18 cellular contexts compared by ENCODE assay signal in the genomic region with DNA sequence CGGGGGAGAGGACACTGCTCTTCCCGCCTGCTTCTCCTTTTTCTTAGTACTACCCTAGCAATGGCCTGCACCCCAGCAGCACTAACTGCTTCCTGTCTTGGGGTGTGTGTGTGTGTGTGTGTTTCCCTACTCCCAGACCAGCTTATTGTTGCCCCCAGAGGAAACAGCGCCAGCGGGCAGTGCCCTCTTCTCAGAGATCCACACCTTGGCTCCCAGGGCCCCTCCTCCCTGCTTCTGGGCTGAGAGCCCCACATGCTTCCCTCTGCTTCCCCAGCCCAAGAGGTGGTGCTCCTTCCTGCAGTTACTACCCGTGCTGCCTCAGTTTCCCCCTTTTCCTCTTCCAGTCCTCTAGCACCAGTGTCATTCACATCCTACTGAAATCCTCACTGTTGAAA. TPM values are rescaled to one million over a fixed set of nuclear protein-coding genes. Genes with fewer than 3 reads are reported as not detected.
"Had no signal": no experiment of that assay in that cellular context is flagged by ENCODE, and none has a peak within 500 bp of the region (broad histone marks: within the 10 kb centered on the region; RNA-seq: fewer than 3 reads in every experiment).

No MANE protein-coding gene starts in this region.

- H3K27me3 ChIP-seq: gastroesophageal sphincter, heart right ventricle, testis, upper lobe of left lung had no signal

- ATAC-seq: activated CD8-positive, alpha-beta T cell treated with anti-CD3 and anti-CD28 coated beads for 36 hours; gastroesophageal sphincter; stimulated activated naive CD8-positive, alpha-beta T cell treated with anti-CD3 and anti-CD28 coated beads, Interleukin-15, amount 100 ng/mL, for 72 hours had no signal

- H3K9me3 ChIP-seq: gastroesophageal sphincter, heart right ventricle, testis, upper lobe of left lung had no signal

- H3K4me3 Mint-ChIP-seq: activated CD8-positive, alpha-beta T cell treated with anti-CD3 and anti-CD28 coated beads for 36 hours; activated naive CD8-positive, alpha-beta T cell treated with anti-CD3 and anti-CD28 coated beads, Interleukin-2, amount 10 ng/mL, durations not matched to agents 7 days and 5 days; stimulated activated naive CD8-positive, alpha-beta T cell treated with anti-CD3 and anti-CD28 coated beads, Interleukin-15, amount 100 ng/mL, for 72 hours; T-helper 2 cell treated with Interferon-gamma antibody and Interleukin-4, amounts not matched to agents 5 μg/mL and 100 μg/mL, for 36 hours had no signal

- H3K27ac ChIP-seq: gastroesophageal sphincter, heart right ventricle, testis, upper lobe of left lung had no signal

- H3K27me3 Mint-ChIP-seq: activated CD8-positive, alpha-beta T cell treated with anti-CD3 and anti-CD28 coated beads for 36 hours; activated naive CD8-positive, alpha-beta T cell treated with anti-CD3 and anti-CD28 coated beads, Interleukin-2, amount 10 ng/mL, durations not matched to agents 7 days and 5 days; stimulated activated naive CD8-positive, alpha-beta T cell treated with anti-CD3 and anti-CD28 coated beads, Interleukin-15, amount 100 ng/mL, for 72 hours had no signal

- H3K27ac Mint-ChIP-seq: activated CD8-positive, alpha-beta T cell treated with anti-CD3 and anti-CD28 coated beads for 36 hours; activated naive CD8-positive, alpha-beta T cell treated with anti-CD3 and anti-CD28 coated beads, Interleukin-2, amount 10 ng/mL, durations not matched to agents 7 days and 5 days; naive B cell had no signal

- DNase-seq: activated CD4-positive, alpha-beta T cell treated with anti-CD3 and anti-CD28 coated beads for 4 hours; activated CD8-positive, alpha-beta T cell treated with anti-CD3 and anti-CD28 coated beads for 36 hours; activated naive CD8-positive, alpha-beta T cell treated with anti-CD3 and anti-CD28 coated beads, Interleukin-2, amount 10 ng/mL, durations not matched to agents 7 days and 5 days; activated T-cell treated with anti-CD3 and anti-CD28 coated beads, Interleukin-2, amount 50 U/mL, for 48 hours; heart right ventricle; left cardiac atrium; naive B cell; nucleus accumbens; small intestine; stimulated activated naive CD8-positive, alpha-beta T cell treated with anti-CD3 and anti-CD28 coated beads, Interleukin-15, amount 100 ng/mL, for 72 hours; testis; upper lobe of left lung had no signal

- H3K9me3 Mint-ChIP-seq: activated CD8-positive, alpha-beta T cell treated with anti-CD3 and anti-CD28 coated beads for 36 hours; activated naive CD8-positive, alpha-beta T cell treated with anti-CD3 and anti-CD28 coated beads, Interleukin-2, amount 10 ng/mL, durations not matched to agents 7 days and 5 days; naive B cell; stimulated activated naive CD8-positive, alpha-beta T cell treated with anti-CD3 and anti-CD28 coated beads, Interleukin-15, amount 100 ng/mL, for 72 hours; T-helper 2 cell treated with Interferon-gamma antibody and Interleukin-4, amounts not matched to agents 5 μg/mL and 100 μg/mL, for 36 hours had no signal

- H3K4me3 ChIP-seq: gastroesophageal sphincter, heart right ventricle, lung, testis, upper lobe of left lung had no signal

- H3K4me1 ChIP-seq: testis had no signal

RNA-seq across cellular contexts. Expression of a gene that starts 45.9 kb away (rescaled TPM):
- total RNA-seq: activated CD8-positive, alpha-beta T cell treated with anti-CD3 and anti-CD28 coated beads for 36 hours; activated naive CD8-positive, alpha-beta T cell treated with anti-CD3 and anti-CD28 coated beads, Interleukin-2, amount 10 ng/mL, durations not matched to agents 7 days and 5 days; aorta; gastroesophageal sphincter; heart right ventricle; left cardiac atrium; posterior vena cava had no signal
- polyA plus RNA-seq: aorta, esophagus, heart right ventricle, small intestine had no signal
